ENCODE assay signal across 8 cellular contexts in the genomic region with DNA sequence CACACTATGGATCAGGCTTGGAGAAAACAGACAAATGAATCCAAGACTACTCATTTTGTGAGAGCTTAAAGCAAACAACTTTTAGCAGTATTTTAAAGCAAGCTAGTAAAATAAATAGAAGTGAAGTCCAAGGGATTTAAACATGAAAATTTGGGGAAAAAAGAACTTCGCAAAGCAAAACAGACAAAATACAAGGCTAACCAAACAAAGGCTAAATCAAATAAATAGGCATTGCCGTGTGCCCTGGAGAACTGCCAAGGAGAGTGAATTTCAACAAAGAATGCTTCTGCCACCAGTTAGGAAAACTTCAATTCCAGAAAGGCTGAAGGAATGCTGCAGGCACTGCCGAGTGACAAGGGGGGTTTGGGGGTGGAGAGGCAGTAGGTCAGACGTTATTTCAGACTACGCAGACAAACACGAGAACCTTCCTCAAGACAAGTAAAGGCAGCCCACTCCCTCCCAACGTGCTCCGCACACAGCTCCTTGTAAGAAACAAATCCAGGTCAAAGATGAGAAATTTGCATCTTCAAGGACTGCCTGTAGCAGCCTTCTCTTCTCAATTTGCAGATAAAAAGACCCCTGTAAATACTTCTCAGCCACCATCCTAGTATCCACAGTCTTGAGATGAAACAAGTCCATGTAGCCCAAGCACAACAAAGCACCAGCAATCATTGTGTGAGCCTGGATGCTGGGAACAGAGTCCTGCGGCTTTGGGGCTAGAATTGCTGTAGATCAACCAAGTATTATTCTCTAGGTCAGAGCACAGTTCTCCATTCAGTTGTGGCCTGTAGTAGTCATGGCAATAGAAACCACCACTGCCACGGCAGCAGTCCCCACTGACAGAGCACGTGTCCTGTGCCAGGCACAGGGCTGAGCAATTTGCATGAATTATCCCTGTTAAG. TPM values are rescaled to one million over a fixed set of nuclear protein-coding genes. Genes with fewer than 3 reads are reported as not detected.
DNase-seq lines count a peak whose midpoint lies in the region; ATAC-seq and TF ChIP-seq lines count a peak whose summit lies in the region.

No MANE protein-coding gene starts in this region.

- H3K4me1 Mint-ChIP-seq in nephron (peaks cover 40% of the 10 kb centered on the region), immature natural killer cell (no peaks in the 10 kb centered on the region)

- H3K4me3 Mint-ChIP-seq in nephron (peak overlapping the region; percentile 31 to 60 (median 33)), immature natural killer cell (no peak overlapping the region)

- DNase-seq in MV-4-11 (lab: John Stamatoyannopoulos, UW): peak; percentile 76
- no peak for DNase-seq in epithelial cell of proximal tubule (ENCODE audit: low read depth)
- no peak for DNase-seq in effector CD4-positive, alpha-beta T cell
- DNase-seq in immature natural killer cell: no peak
- no peak for DNase-seq in NCI-H446 (lab: John Stamatoyannopoulos, UW)

- peak overlapping the region; percentile 37; the same call in 1 of the 2 replicates for H3K27ac ChIP-seq in C4-2B

- H3K4me3 ChIP-seq in epithelial cell of proximal tubule (ENCODE audit: low read depth, low read length): peak overlapping the region; percentile 9

- ATAC-seq in GM21447 (IDR thresholded peaks at IDR 0.05; ENCODE audit: unreplicated experiment): no peak

- H3K27ac Mint-ChIP-seq in nephron: peak overlapping the region; percentile 82 to 98 (median 88)
- H3K27ac Mint-ChIP-seq in immature natural killer cell: no peak overlapping the region

- H3K9me3 Mint-ChIP-seq in nephron (no peaks in the 10 kb centered on the region), immature natural killer cell (no peaks in the 10 kb centered on the region)

- TF ChIP-seq CTCF in C4-2B (conservative IDR thresholded peaks at IDR 0.05) (no peak), epithelial cell of proximal tubule (conservative IDR thresholded peaks at IDR 0.05; ENCODE audit: low read depth, low read length) (no peak), nephron (IDR thresholded peaks at IDR 0.05; ENCODE audit: unreplicated experiment in 3 of 3) (no peak)

- no peaks in the 10 kb centered on the region for H3K27me3 Mint-ChIP-seq in nephron (ENCODE audit: low read depth)
- H3K27me3 Mint-ChIP-seq in immature natural killer cell (ENCODE audit: low read depth in 3 of 3): peaks cover 1 to 11% (median 4%) of the 10 kb centered on the region in 3 donors

- no peaks in the 10 kb centered on the region for H3K36me3 Mint-ChIP-seq in nephron (ENCODE audit: low read depth)
- peaks cover 0 to 3% (median 0%) of the 10 kb centered on the region in 3 donors for H3K36me3 Mint-ChIP-seq in immature natural killer cell

RNA-seq across cellular contexts. Expression of a gene that starts 43.3 kb away (rescaled TPM):
- total RNA-seq in epithelial cell of proximal tubule: 11.4 and 17.4 TPM in 2 replicates
- 1 to 10 TPM; 3.5 to 6.3 (median 6.1) TPM for polyA plus RNA-seq in immature natural killer cell

RNA-seq across cellular contexts. Expression of a gene that starts 44.5 kb away (rescaled TPM):
- total RNA-seq in epithelial cell of proximal tubule: 40.2 and 66.4 TPM in 2 replicates
- polyA plus RNA-seq in immature natural killer cell: 10 to 100 TPM; 25.8 to 31.4 (median 27.0) TPM

Comparison
In these comparisons a context has a peak if more than half of its experiments do, and no peak if none do; other contexts are left out.
1. H3K27ac Mint-ChIP-seq: peak in nephron (3 of 3); none in immature natural killer cell (0 of 6).
2. H3K4me3 Mint-ChIP-seq: peak in nephron (3 of 3); none in immature natural killer cell (0 of 5).